ENCODE assay signal across 16 cellular contexts in the genomic region with DNA sequence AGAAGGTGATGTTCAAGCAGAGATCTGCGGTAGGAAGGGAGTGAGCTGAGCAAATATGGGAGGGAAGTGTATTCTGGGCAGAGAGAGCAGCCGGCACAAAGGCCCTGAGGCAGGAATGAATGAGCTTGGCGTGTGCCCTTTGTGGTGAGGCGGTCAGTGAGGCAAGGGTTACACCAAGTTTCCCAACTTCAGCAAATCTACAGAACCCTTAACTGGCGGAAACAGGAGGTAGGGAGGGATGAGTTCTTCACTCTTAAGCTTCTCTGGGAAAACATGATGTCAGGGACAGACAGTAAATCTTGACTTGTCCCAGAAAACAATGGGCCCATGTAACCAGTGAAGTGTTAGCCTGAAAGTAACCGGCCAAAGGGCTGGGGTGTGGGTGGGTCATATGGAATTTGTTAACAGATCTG.
DNase-seq lines count a peak whose midpoint lies in the region; ATAC-seq and TF ChIP-seq lines count a peak whose summit lies in the region.
"Had no signal": no experiment of that assay in that cellular context is flagged by ENCODE, and none has a peak within 500 bp of the region (broad histone marks: within the 10 kb centered on the region; RNA-seq: fewer than 3 reads in every experiment).

No MANE protein-coding gene starts in this region.

- no peaks in the 10 kb centered on the region for H4K20me1 ChIP-seq in hepatocyte (ENCODE audit: insufficient read depth, poor library complexity, severe bottlenecking)

- H3K79me2 ChIP-seq in hepatocyte, result no peaks in the 10 kb centered on the region

- no peak overlapping the region for H3K4me3 ChIP-seq in hepatocyte
- no peak overlapping the region for H3K4me3 ChIP-seq in upper lobe of right lung
- H3K4me3 ChIP-seq: left lung had no signal

- no peaks in the 10 kb centered on the region for H3K9me3 ChIP-seq in hepatocyte (ENCODE audit: low read depth)
- H3K9me3 ChIP-seq in upper lobe of right lung, result no peaks in the 10 kb centered on the region

- no peaks in the 10 kb centered on the region for H3K9me2 ChIP-seq in hepatocyte (replicated peaks; ENCODE audit: insufficient read depth)

- WGBS in hepatocyte (ENCODE audit: low lambda C conversion rate, missing lambda C conversion rate), result 62% methylated on average over 6 of the region's 6 CpGs

- no peak overlapping the region for H3K4me2 ChIP-seq in hepatocyte

- H3K27me3 ChIP-seq in hepatocyte (no peaks in the 10 kb centered on the region), upper lobe of right lung (no peaks in the 10 kb centered on the region)
- H3K27me3 ChIP-seq: left lung had no signal

- no peak for ATAC-seq in left ventricle myocardium superior
- no peak for ATAC-seq in Right ventricle myocardium inferior
- ATAC-seq in upper lobe of right lung, result no peak
- ATAC-seq: activated CD4-positive, CD25-positive, alpha-beta regulatory T cell treated with anti-CD3 and anti-CD28 coated beads, Interleukin-2, amount 50 U/mL, for 24 hours; left lung; natural killer cell; stimulated activated naive CD8-positive, alpha-beta T cell treated with anti-CD3 and anti-CD28 coated beads, Interleukin-15, amount 100 ng/mL, for 72 hours had no signal

- H3K4me1 ChIP-seq in hepatocyte (ENCODE audit: insufficient read depth) (peaks cover 28% of the 10 kb centered on the region), upper lobe of right lung (peaks cover 55% of the 10 kb centered on the region)

- no peak overlapping the region for H2AFZ ChIP-seq in hepatocyte

- no peaks in the 10 kb centered on the region for H3K36me3 ChIP-seq in hepatocyte (replicated peaks; ENCODE audit: insufficient read depth, low read depth)
- H3K36me3 ChIP-seq in upper lobe of right lung, result no peaks in the 10 kb centered on the region
- H3K36me3 ChIP-seq: left lung had no signal

- H3K27ac ChIP-seq in hepatocyte, result peak overlapping the region; percentile 4
- H3K27ac ChIP-seq in upper lobe of right lung, result peak overlapping the region; percentile 11

- DNase-seq in left ventricle myocardium superior, result peak; percentile 13
- no peak for DNase-seq in Right ventricle myocardium inferior (ENCODE audit: missing footprints)
- peak; percentile 23 for DNase-seq in SKM-1 treated with dmso at 0.1 percent for 144 hours (lab: John Stamatoyannopoulos, UW; ENCODE audit: unreplicated experiment)
- DNase-seq in hepatocyte (ENCODE audit: low spot score), result no peak
- no peak for DNase-seq in upper lobe of right lung
- DNase-seq in HCEC 1CT, result no peak
- DNase-seq in nucleus accumbens (lab: John Stamatoyannopoulos, UW), result no peak
- DNase-seq in OCI-M2 (lab: John Stamatoyannopoulos, UW; ENCODE audit: unreplicated experiment), result no peak
- DNase-seq: GOT3; hippocampal formation; Kasumi-1; left lung; natural killer cell; small intestine; stimulated activated naive CD8-positive, alpha-beta T cell treated with anti-CD3 and anti-CD28 coated beads, Interleukin-15, amount 100 ng/mL, for 72 hours had no signal

- intact Hi-C loops in left ventricle myocardium superior (cut with micrococcal nuclease), result no loop called here
- intact Hi-C loops in Right ventricle myocardium inferior (cut with DNase I), result no loop called here
- intact Hi-C loops in upper lobe of right lung (cut with DNase I), result no loop called here

- TF ChIP-seq CTCF in hepatocyte (IDR thresholded peaks at IDR 0.05; ENCODE audit: poor library complexity) (no peak), upper lobe of right lung (IDR thresholded peaks at IDR 0.05) (no peak)

Comparison
In these comparisons a context has a peak if more than half of its experiments do, and no peak if none do; other contexts are left out.
1. DNase-seq: peak in left ventricle myocardium superior (single experiment) and SKM-1 treated with dmso at 0.1 percent for 144 hours (single experiment); none in Right ventricle myocardium inferior (single experiment), hepatocyte (single experiment), upper lobe of right lung (single experiment), HCEC 1CT (single experiment), nucleus accumbens (0 of 56) and OCI-M2 (single experiment).